ENCODE assay signal across 25 cellular contexts in genomic region chr11:26964335-26964734, GRCh38. TPM values are rescaled to one million over a fixed set of nuclear protein-coding genes. Genes with fewer than 3 reads are reported as not detected.
DNase-seq lines count a peak whose midpoint lies in the region; ATAC-seq and TF ChIP-seq lines count a peak whose summit lies in the region.
"Had no signal": no experiment of that assay in that cellular context is flagged by ENCODE, and none has a peak within 500 bp of the region (broad histone marks: within the 10 kb centered on the region; RNA-seq: fewer than 3 reads in every experiment).

No MANE protein-coding gene starts in this region.

- H3K9me3 ChIP-seq in SJCRH30 (replicated peaks): no peaks in the 10 kb centered on the region; the same call in 1 of the 2 replicates
- H3K9me3 ChIP-seq: thoracic aorta had no signal

- TF ChIP-seq CTCF in HFFc6 (IDR thresholded peaks at IDR 0.05): no peak

- H3K4me3 Mint-ChIP-seq in HFFc6: no peak overlapping the region
- H3K4me3 Mint-ChIP-seq: activated CD4-positive, alpha-beta memory T cell treated with anti-CD3 and anti-CD28 coated beads, Interleukin-2, amount 10 ng/mL, durations not matched to agents 7 days and 5 days; CD8-positive, alpha-beta memory T cell; natural killer cell treated with Interleukin-12 subunit alpha and Interleukin-12 subunit beta and Interleukin-15 and Interleukin-18, amount 100 ng/mL, for 72 hours; stimulated activated effector memory CD8-positive, alpha-beta T cell treated with anti-CD3 and anti-CD28 coated beads, Interleukin-12 subunit alpha, Interleukin-12 subunit beta, amount 100 ng/mL, for 72 hours had no signal

- no peaks in the 10 kb centered on the region for H3K36me3 ChIP-seq in SJCRH30
- H3K36me3 ChIP-seq in rectal smooth muscle tissue (ENCODE audit: control insufficient read depth, insufficient read depth, low read length): no peaks in the 10 kb centered on the region
- H3K36me3 ChIP-seq: brain microvascular endothelial cell, thoracic aorta had no signal

- H3K9ac ChIP-seq in rectal smooth muscle tissue (ENCODE audit: low read length): no peak overlapping the region

- ATAC-seq in left ventricle myocardium superior: peak; percentile 75
- ATAC-seq: left lobe of liver; natural killer cell treated with Interleukin-12 subunit alpha and Interleukin-12 subunit beta and Interleukin-15 and Interleukin-18, amount 100 ng/mL, for 72 hours; stimulated activated effector memory CD8-positive, alpha-beta T cell treated with anti-CD3 and anti-CD28 coated beads, Interleukin-12 subunit alpha, Interleukin-12 subunit beta, amount 100 ng/mL, for 72 hours had no signal

- peaks cover 17% of the 10 kb centered on the region for H3K4me1 Mint-ChIP-seq in HFFc6 (ENCODE audit: low read depth)
- H3K4me1 Mint-ChIP-seq: activated CD4-positive, alpha-beta memory T cell treated with anti-CD3 and anti-CD28 coated beads, Interleukin-2, amount 10 ng/mL, durations not matched to agents 7 days and 5 days; CD8-positive, alpha-beta memory T cell; stimulated activated effector memory CD8-positive, alpha-beta T cell treated with anti-CD3 and anti-CD28 coated beads, Interleukin-12 subunit alpha, Interleukin-12 subunit beta, amount 100 ng/mL, for 72 hours had no signal

- H3K27ac ChIP-seq in SJCRH30 (no peak overlapping the region), rectal smooth muscle tissue (ENCODE audit: low read depth, low read length) (peak overlapping the region; percentile 12)
- H3K27ac ChIP-seq: brain microvascular endothelial cell had no signal

- H3K36me3 Mint-ChIP-seq in HFFc6 (ENCODE audit: low read depth): peaks cover 3% of the 10 kb centered on the region; the same call in 1 of the 2 replicates
- H3K36me3 Mint-ChIP-seq: CD8-positive, alpha-beta memory T cell; natural killer cell treated with Interleukin-12 subunit alpha and Interleukin-12 subunit beta and Interleukin-15 and Interleukin-18, amount 100 ng/mL, for 72 hours; stimulated activated effector memory CD8-positive, alpha-beta T cell treated with anti-CD3 and anti-CD28 coated beads, Interleukin-12 subunit alpha, Interleukin-12 subunit beta, amount 100 ng/mL, for 72 hours had no signal

- H3K4me1 ChIP-seq in SJCRH30 (no peaks in the 10 kb centered on the region), rectal smooth muscle tissue (ENCODE audit: control insufficient read depth, insufficient read depth, low read length) (peaks cover 2% of the 10 kb centered on the region)

- H3K27me3 ChIP-seq in SJCRH30 (no peaks in the 10 kb centered on the region), rectal smooth muscle tissue (ENCODE audit: control insufficient read depth, insufficient read depth, low read length) (no peaks in the 10 kb centered on the region)
- H3K27me3 ChIP-seq: brain microvascular endothelial cell had no signal

- peak; percentile 46 for DNase-seq in HCEC 1CT
- no peak for DNase-seq in SJCRH30
- DNase-seq in left ventricle myocardium superior: no peak
- no peak for DNase-seq in HFFc6
- DNase-seq in NCI-H2107 treated with DMSO at 0.1 percent for 48 hours (lab: John Stamatoyannopoulos, UW; ENCODE audit: unreplicated experiment): no peak
- no peak for DNase-seq in middle frontal gyrus (ENCODE audit: extremely low spot score, low spot score)
- DNase-seq: activated CD4-positive, alpha-beta memory T cell treated with anti-CD3 and anti-CD28 coated beads, Interleukin-2, amount 10 ng/mL, durations not matched to agents 7 days and 5 days; activated CD4-positive, CD25-positive, alpha-beta regulatory T cell; activated gamma-delta T cell; AML-193; brain microvascular endothelial cell; CD8-positive, alpha-beta memory T cell; cortex of kidney; midbrain; NCI-H1436; NCI-H2171; NCI-H524; posterior cingulate gyrus; stimulated activated CD4-positive, alpha-beta T cell treated with anti-CD3 and anti-CD28 coated beads, Interleukin-1b, Interleukin-23, amount 100 ng/mL, for 48 hours; T1000 had no signal

- H3K4me3 ChIP-seq in SJCRH30 (peak overlapping the region; percentile 30; the same call in 1 of the 2 replicates), rectal smooth muscle tissue (ENCODE audit: low read length) (no peak overlapping the region)
- H3K4me3 ChIP-seq: thoracic aorta had no signal

- no peaks in the 10 kb centered on the region for H3K27me3 Mint-ChIP-seq in HFFc6 (ENCODE audit: insufficient read depth)
- H3K27me3 Mint-ChIP-seq: activated CD4-positive, alpha-beta memory T cell treated with anti-CD3 and anti-CD28 coated beads, Interleukin-2, amount 10 ng/mL, durations not matched to agents 7 days and 5 days; CD8-positive, alpha-beta memory T cell; natural killer cell treated with Interleukin-12 subunit alpha and Interleukin-12 subunit beta and Interleukin-15 and Interleukin-18, amount 100 ng/mL, for 72 hours had no signal

- peaks cover 4% of the 10 kb centered on the region; the same call in 1 of the 2 replicates for H3K9me3 Mint-ChIP-seq in HFFc6

- intact Hi-C loops in left ventricle myocardium superior (cut with micrococcal nuclease): no loop called here

- no peak overlapping the region for H3K27ac Mint-ChIP-seq in HFFc6
- H3K27ac Mint-ChIP-seq: activated CD4-positive, alpha-beta memory T cell treated with anti-CD3 and anti-CD28 coated beads, Interleukin-2, amount 10 ng/mL, durations not matched to agents 7 days and 5 days; CD8-positive, alpha-beta memory T cell; natural killer cell treated with Interleukin-12 subunit alpha and Interleukin-12 subunit beta and Interleukin-15 and Interleukin-18, amount 100 ng/mL, for 72 hours; stimulated activated effector memory CD8-positive, alpha-beta T cell treated with anti-CD3 and anti-CD28 coated beads, Interleukin-12 subunit alpha, Interleukin-12 subunit beta, amount 100 ng/mL, for 72 hours had no signal

RNA-seq across cellular contexts. Expression of gene FIBIN, which starts 29.6 kb away (rescaled TPM):
- total RNA-seq in SJCRH30 (2014; rRNA removed; shearing (Covaris generic)): 0.15 and 0.36 TPM in 2 replicates
- total RNA-seq in left ventricle myocardium superior: 6.8 TPM
- 100 to 1,000 TPM in 1 of 6 experiments, 10 to 100 TPM in 5; 38.9 to 101 (median 40.4) TPM for total RNA-seq in HFFc6 (2021; fragmentation: NEBNext Ultra II Directional; extraction: Animal tissue kit (Norgen Biotek cat#: 25700))
- total RNA-seq: activated CD4-positive, alpha-beta memory T cell treated with anti-CD3 and anti-CD28 coated beads, Interleukin-2, amount 10 ng/mL, durations not matched to agents 7 days and 5 days; CD8-positive, alpha-beta memory T cell; natural killer cell treated with Interleukin-12 subunit alpha and Interleukin-12 subunit beta and Interleukin-15 and Interleukin-18, amount 100 ng/mL, for 72 hours had no signal
